In the genomic region with DNA sequence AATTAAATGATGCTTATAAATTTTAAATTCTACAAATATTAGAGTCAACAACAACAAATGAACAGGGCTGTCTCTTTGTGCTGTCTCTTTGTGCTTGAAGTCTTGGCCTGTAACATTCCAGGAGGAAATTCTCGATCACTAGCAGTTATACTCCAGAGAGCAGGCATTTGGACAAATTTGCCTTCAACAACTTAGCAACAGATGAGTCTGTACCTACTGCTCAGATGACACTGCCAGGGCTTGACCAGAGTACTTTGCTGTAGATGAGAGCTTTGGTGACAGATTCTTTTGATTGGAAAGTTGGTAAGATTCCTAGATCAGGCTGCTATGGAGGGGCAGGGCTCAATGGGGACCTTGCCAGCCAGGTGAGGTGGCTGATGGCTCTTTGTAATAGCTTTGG, we compare ENCODE assay signal across 27 cellular contexts.
"Had no signal": no experiment of that assay in that cellular context is flagged by ENCODE, and none has a peak within 500 bp of the region (broad histone marks: within the 10 kb centered on the region; RNA-seq: fewer than 3 reads in every experiment).

No MANE protein-coding gene starts in this region.

- H3K79me2 ChIP-seq: hepatocyte had no signal

- H3K27ac Mint-ChIP-seq: naive thymus-derived CD4-positive, alpha-beta T cell; natural killer cell treated with Interleukin-12 subunit alpha and Interleukin-12 subunit beta and Interleukin-15 and Interleukin-18, amount 100 ng/mL, for 72 hours; stimulated activated effector memory CD8-positive, alpha-beta T cell treated with anti-CD3 and anti-CD28 coated beads, Interleukin-12 subunit alpha, Interleukin-12 subunit beta, amount 100 ng/mL, for 72 hours; stimulated activated naive CD8-positive, alpha-beta T cell treated with anti-CD3 and anti-CD28 coated beads, Interleukin-15, Interleukin-2, amounts not matched to agents 100 ng/mL and 50 ng/mL, for 24 hours had no signal

- FAIRE-seq: pancreas, small intestine had no signal

- H3K4me3 Mint-ChIP-seq: naive thymus-derived CD4-positive, alpha-beta T cell; natural killer cell treated with Interleukin-12 subunit alpha and Interleukin-12 subunit beta and Interleukin-15 and Interleukin-18, amount 100 ng/mL, for 72 hours; neural crest cell; stimulated activated effector memory CD8-positive, alpha-beta T cell treated with anti-CD3 and anti-CD28 coated beads, Interleukin-12 subunit alpha, Interleukin-12 subunit beta, amount 100 ng/mL, for 72 hours; stimulated activated naive CD8-positive, alpha-beta T cell treated with anti-CD3 and anti-CD28 coated beads, Interleukin-15, Interleukin-2, amounts not matched to agents 100 ng/mL and 50 ng/mL, for 24 hours had no signal

- H3K27me3 ChIP-seq: hepatocyte, pancreas, sigmoid colon, spleen, suprapubic skin, tibial artery, uterus had no signal

- H3K27ac ChIP-seq: hepatocyte, left ventricle myocardium inferior, pancreas, prostate gland, sigmoid colon, spleen, suprapubic skin, thoracic aorta, tibial artery, uterus had no signal

- H3K4me2 ChIP-seq: hepatocyte had no signal

- H3K27me3 Mint-ChIP-seq: natural killer cell treated with Interleukin-12 subunit alpha and Interleukin-12 subunit beta and Interleukin-15 and Interleukin-18, amount 100 ng/mL, for 72 hours; stimulated activated naive CD8-positive, alpha-beta T cell treated with anti-CD3 and anti-CD28 coated beads, Interleukin-15, Interleukin-2, amounts not matched to agents 100 ng/mL and 50 ng/mL, for 24 hours had no signal

- H3K36me3 Mint-ChIP-seq: naive thymus-derived CD4-positive, alpha-beta T cell; stimulated activated effector memory CD8-positive, alpha-beta T cell treated with anti-CD3 and anti-CD28 coated beads, Interleukin-12 subunit alpha, Interleukin-12 subunit beta, amount 100 ng/mL, for 72 hours had no signal

- H3K4me1 Mint-ChIP-seq: naive thymus-derived CD4-positive, alpha-beta T cell; stimulated activated effector memory CD8-positive, alpha-beta T cell treated with anti-CD3 and anti-CD28 coated beads, Interleukin-12 subunit alpha, Interleukin-12 subunit beta, amount 100 ng/mL, for 72 hours had no signal

- H3K4me1 ChIP-seq: left ventricle myocardium inferior, pancreas, prostate gland, sigmoid colon, spleen, suprapubic skin, tibial artery, uterus had no signal

- H3K9me3 ChIP-seq: mucosa of descending colon, pancreas, prostate gland, sigmoid colon, suprapubic skin, thoracic aorta, uterus had no signal

- H3K36me3 ChIP-seq: left ventricle myocardium inferior, pancreas, prostate gland, sigmoid colon, spleen, suprapubic skin, thoracic aorta, tibial artery, uterus had no signal

- DNase-seq: islet precursor cell; left ventricle myocardium inferior; midbrain; mucosa of descending colon; naive thymus-derived CD4-positive, alpha-beta T cell; nucleus accumbens; pancreas; posterior cingulate gyrus; retina; right cardiac atrium; sigmoid colon; small intestine; spleen; stimulated activated CD4-positive, alpha-beta T cell treated with anti-CD3 and anti-CD28 coated beads, Interleukin-4, amount 100 ng/mL, for 24 hours; stimulated activated naive CD4-positive, alpha-beta T cell; tibial artery; trophoblast cell; uterus had no signal

- ATAC-seq: mucosa of descending colon; naive thymus-derived CD4-positive, alpha-beta T cell; natural killer cell treated with Interleukin-12 subunit alpha and Interleukin-12 subunit beta and Interleukin-15 and Interleukin-18, amount 100 ng/mL, for 72 hours; pancreas; right cardiac atrium; stimulated activated effector memory CD8-positive, alpha-beta T cell treated with anti-CD3 and anti-CD28 coated beads, Interleukin-12 subunit alpha, Interleukin-12 subunit beta, amount 100 ng/mL, for 72 hours had no signal

- H3K4me3 ChIP-seq: hepatocyte, left ventricle myocardium inferior, lung, mucosa of descending colon, pancreas, prostate gland, sigmoid colon, spleen, suprapubic skin, thoracic aorta, tibial artery, uterus had no signal
